Comparison of ENCODE assay signal across 27 cellular contexts in genomic region chr16:64196444-64196843, GRCh38.
DNase-seq lines count a peak whose midpoint lies in the region; ATAC-seq, FAIRE-seq and TF ChIP-seq lines count a peak whose summit lies in the region.
"Had no signal": no experiment of that assay in that cellular context is flagged by ENCODE, and none has a peak within 500 bp of the region (broad histone marks: within the 10 kb centered on the region; RNA-seq: fewer than 3 reads in every experiment).

No MANE protein-coding gene starts in this region.

- H2AFZ ChIP-seq in astrocyte (ENCODE audit: low read depth, low read length): no peak overlapping the region
- H2AFZ ChIP-seq: GM23338 had no signal

- no peak for TF ChIP-seq POLR2A in GM18505 (IDR thresholded peaks at IDR 0.05; ENCODE audit: borderline replicate concordance, extremely low read depth, insufficient read depth, insufficient read length)

- no peak overlapping the region for H3K9ac ChIP-seq in astrocyte (ENCODE audit: low read length)

- H3K27ac Mint-ChIP-seq in HFFc6 (peak overlapping the region; percentile 36; the same call in 1 of the 2 replicates), astrocyte (ENCODE audit: unreplicated experiment) (no peak overlapping the region)
- H3K27ac Mint-ChIP-seq: activated naive CD4-positive, alpha-beta T cell treated with anti-CD3 and anti-CD28 coated beads, Interleukin-2, amount 10 ng/mL, durations not matched to agents 7 days and 5 days; effector memory CD8-positive, alpha-beta T cell; GM23338 had no signal

- TF ChIP-seq CTCF in AG04450 (IDR thresholded peaks at IDR 0.05; ENCODE audit: low read depth, low read length) (no peak), HFFc6 (IDR thresholded peaks at IDR 0.05) (no peak), astrocyte (IDR thresholded peaks at IDR 0.05; ENCODE audit: insufficient read depth, low read depth, low read length) (no peak), fibroblast of villous mesenchyme (IDR thresholded peaks at IDR 0.05; ENCODE audit: insufficient read depth, low read depth, low read length) (no peak), GM13976 (IDR thresholded peaks at IDR 0.05; ENCODE audit: borderline replicate concordance, control extremely low read depth, extremely low read depth, insufficient read depth, missing control alignments) (no peak)

- H3K4me3 Mint-ChIP-seq in HFFc6 (no peak overlapping the region), astrocyte (ENCODE audit: unreplicated experiment) (no peak overlapping the region)
- H3K4me3 Mint-ChIP-seq: activated naive CD4-positive, alpha-beta T cell treated with anti-CD3 and anti-CD28 coated beads, Interleukin-2, amount 10 ng/mL, durations not matched to agents 7 days and 5 days; effector memory CD8-positive, alpha-beta T cell; GM23338 had no signal

- H3K9me3 Mint-ChIP-seq in HFFc6: no peaks in the 10 kb centered on the region
- no peaks in the 10 kb centered on the region for H3K9me3 Mint-ChIP-seq in astrocyte (ENCODE audit: unreplicated experiment)
- H3K9me3 Mint-ChIP-seq: GM23338 had no signal

- H3K4me3 ChIP-seq in AG04450 (ENCODE audit: low read depth, low read length) (no peak overlapping the region), astrocyte (ENCODE audit: insufficient read depth, low read depth, low read length) (no peak overlapping the region), fibroblast of villous mesenchyme (ENCODE audit: low read depth, low read length) (no peak overlapping the region)
- H3K4me3 ChIP-seq: esophagus muscularis mucosa, GM23338, upper lobe of left lung had no signal

- CTCF ChIA-PET in AG04450 (lab: Charles Lee): no interaction called here

- no peaks in the 10 kb centered on the region for H3K36me3 Mint-ChIP-seq in HFFc6 (ENCODE audit: low read depth)
- H3K36me3 Mint-ChIP-seq in astrocyte (ENCODE audit: low read depth, unreplicated experiment): no peaks in the 10 kb centered on the region
- H3K36me3 Mint-ChIP-seq: activated naive CD4-positive, alpha-beta T cell treated with anti-CD3 and anti-CD28 coated beads, Interleukin-2, amount 10 ng/mL, durations not matched to agents 7 days and 5 days had no signal

- no peaks in the 10 kb centered on the region for H3K4me1 ChIP-seq in astrocyte (ENCODE audit: insufficient read depth, low read length)
- H3K4me1 ChIP-seq: esophagus muscularis mucosa, upper lobe of left lung had no signal

- POLR2A ChIA-PET in AG04450 (lab: Yijun Ruan, JAX): no interaction called here

- no peaks in the 10 kb centered on the region for H3K79me2 ChIP-seq in astrocyte (ENCODE audit: insufficient read depth, low read length)

- H3K4me1 Mint-ChIP-seq in HFFc6 (ENCODE audit: low read depth) (peaks cover 19% of the 10 kb centered on the region), astrocyte (ENCODE audit: low read depth, unreplicated experiment) (no peaks in the 10 kb centered on the region)
- H3K4me1 Mint-ChIP-seq: activated naive CD4-positive, alpha-beta T cell treated with anti-CD3 and anti-CD28 coated beads, Interleukin-2, amount 10 ng/mL, durations not matched to agents 7 days and 5 days; GM23338 had no signal

- H3K27me3 Mint-ChIP-seq in HFFc6 (ENCODE audit: insufficient read depth) (no peaks in the 10 kb centered on the region), astrocyte (ENCODE audit: low read depth, unreplicated experiment) (no peaks in the 10 kb centered on the region)
- H3K27me3 Mint-ChIP-seq: activated naive CD4-positive, alpha-beta T cell treated with anti-CD3 and anti-CD28 coated beads, Interleukin-2, amount 10 ng/mL, durations not matched to agents 7 days and 5 days; effector memory CD8-positive, alpha-beta T cell had no signal

- H3K9me3 ChIP-seq in AG04450 (ENCODE audit: control insufficient read depth, insufficient read depth, low read length) (no peaks in the 10 kb centered on the region), astrocyte (ENCODE audit: insufficient read depth, low read depth, low read length) (no peaks in the 10 kb centered on the region)
- H3K9me3 ChIP-seq: esophagus muscularis mucosa, neutrophil, upper lobe of left lung had no signal

- in situ Hi-C loops in GM13976 (cut with MboI; ENCODE audit: low sequenced_read_pairs, unreplicated experiment): no loop called here

- no peak for FAIRE-seq in astrocyte (lab: Jason Lieb, UNC)
- FAIRE-seq: GM12891, kidney had no signal

- H3K36me3 ChIP-seq in astrocyte (ENCODE audit: insufficient read depth, low read length): no peaks in the 10 kb centered on the region
- H3K36me3 ChIP-seq: esophagus muscularis mucosa, neutrophil, upper lobe of left lung had no signal

- ATAC-seq in GM18505 (IDR thresholded peaks at IDR 0.05; ENCODE audit: unreplicated experiment): no peak
- ATAC-seq: effector memory CD8-positive, alpha-beta T cell; GM23338; Right ventricle myocardium inferior had no signal

- no peak overlapping the region for H3K4me2 ChIP-seq in astrocyte (ENCODE audit: low read length)
- H3K4me2 ChIP-seq: GM23338 had no signal

- H3K27me3 ChIP-seq in AG04450 (ENCODE audit: control insufficient read depth, insufficient read depth, low read length) (no peaks in the 10 kb centered on the region), astrocyte (ENCODE audit: insufficient read depth, low read length) (no peaks in the 10 kb centered on the region)
- H3K27me3 ChIP-seq: esophagus muscularis mucosa, neutrophil, upper lobe of left lung had no signal

- no peaks in the 10 kb centered on the region for H4K20me1 ChIP-seq in astrocyte (ENCODE audit: insufficient read depth, low read length)

- H3K27ac ChIP-seq in AG04450 (ENCODE audit: low read depth, low read length) (no peak overlapping the region), astrocyte (ENCODE audit: low read depth, low read length) (no peak overlapping the region)
- H3K27ac ChIP-seq: C4-2B, esophagus muscularis mucosa, neutrophil, upper lobe of left lung had no signal

- DNase-seq in AG04450 (ENCODE audit: low read depth, low spot score) (peak; percentile 16), HFFc6 (peak; percentile 58), astrocyte (ENCODE audit: low read depth) (peak; percentile 76), fibroblast of villous mesenchyme (ENCODE audit: low read depth) (peak; percentile 42), SW 1271 (lab: John Stamatoyannopoulos, UW) (no peak), MV-4-11 (lab: John Stamatoyannopoulos, UW) (no peak), GM13976 (ENCODE audit: low spot score) (no peak)
- DNase-seq: 8988T; activated CD4-positive, alpha-beta T cell treated with anti-CD3 and anti-CD28 coated beads for 1 hour; activated CD8-positive, alpha-beta memory T cell treated with anti-CD3 and anti-CD28 coated beads for 24 hours; activated naive CD4-positive, alpha-beta T cell treated with anti-CD3 and anti-CD28 coated beads, Interleukin-2, amount 10 ng/mL, durations not matched to agents 7 days and 5 days; activated T-cell treated with anti-CD3 and anti-CD28 coated beads, Interleukin-2, amount 50 U/mL, for 48 hours; effector memory CD8-positive, alpha-beta T cell; GF-D8; hypothalamus; kidney; mammary epithelial cell; NCI-H1417 treated with DMSO at 0.1 percent for 48 hours; NCI-H526 treated with DMSO at 0.1 percent for 48 hours; upper lobe of left lung had no signal

Comparison
In these comparisons a context has a peak if more than half of its experiments do, and no peak if none do; other contexts are left out.
1. DNase-seq: peak in AG04450 (single experiment), HFFc6 (single experiment), astrocyte (single experiment) and fibroblast of villous mesenchyme (single experiment); none in SW 1271 (0 of 2), MV-4-11 (single experiment) and GM13976 (single experiment).